20 cellular contexts compared by ENCODE assay signal in the genomic region with DNA sequence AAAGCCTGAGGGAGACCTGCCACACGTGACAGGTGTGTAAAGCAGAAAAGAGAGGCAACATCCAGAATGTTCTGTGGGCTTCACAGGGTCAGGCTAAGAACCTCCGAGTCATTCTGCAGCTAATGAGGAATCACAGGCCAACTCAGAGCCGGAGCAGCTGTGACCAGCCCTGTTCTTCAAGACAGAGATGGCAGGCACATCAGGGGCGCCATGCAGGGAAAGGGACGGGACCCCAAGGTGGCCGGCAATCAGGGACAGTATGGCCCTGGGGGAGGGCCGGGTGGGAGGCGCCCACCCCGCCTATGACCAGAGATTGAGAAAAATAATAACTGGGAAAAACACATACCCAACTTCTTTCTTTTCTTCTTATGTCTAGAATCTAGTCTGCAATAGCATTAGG.
"Had no signal": no experiment of that assay in that cellular context is flagged by ENCODE, and none has a peak within 500 bp of the region (broad histone marks: within the 10 kb centered on the region; RNA-seq: fewer than 3 reads in every experiment).

No MANE protein-coding gene starts in this region.

- H3K36me3 ChIP-seq: esophagus muscularis mucosa, gastroesophageal sphincter, heart right ventricle, left lung had no signal

- H3K4me3 Mint-ChIP-seq: memory B cell had no signal

- H3K9me3 Mint-ChIP-seq: memory B cell had no signal

- H3K4me3 ChIP-seq: coronary artery, dorsolateral prefrontal cortex, esophagus muscularis mucosa, gastroesophageal sphincter, heart right ventricle, left lung, lung had no signal

- H3K4me1 ChIP-seq: esophagus muscularis mucosa, foreskin keratinocyte, gastroesophageal sphincter, heart right ventricle, left lung had no signal

- H3K27me3 ChIP-seq: foreskin keratinocyte had no signal

- DNase-seq: dermis blood vessel endothelial cell; dorsolateral prefrontal cortex; effector CD4-positive, alpha-beta T cell; effector memory CD4-positive, alpha-beta T cell; foreskin keratinocyte; glutamatergic neuron; head of caudate nucleus; heart right ventricle; hippocampal formation; left cardiac atrium; left lung; left ventricle myocardium superior; mammary epithelial cell; mesendoderm; midbrain had no signal

- H3K36me3 Mint-ChIP-seq: memory B cell had no signal

- H3K27ac ChIP-seq: coronary artery, dorsolateral prefrontal cortex, esophagus muscularis mucosa, foreskin keratinocyte, gastroesophageal sphincter, heart right ventricle, left lung had no signal

- ATAC-seq: foreskin keratinocyte, gastroesophageal sphincter, heart right ventricle, left cardiac atrium, left lung, left ventricle myocardium superior had no signal

- H3K27ac Mint-ChIP-seq: memory B cell had no signal

- H3K9me3 ChIP-seq: esophagus muscularis mucosa, gastroesophageal sphincter, heart right ventricle, left lung had no signal

- H3K4me1 Mint-ChIP-seq: memory B cell had no signal
